ENCODE assay signal across 18 cellular contexts in the genomic region with DNA sequence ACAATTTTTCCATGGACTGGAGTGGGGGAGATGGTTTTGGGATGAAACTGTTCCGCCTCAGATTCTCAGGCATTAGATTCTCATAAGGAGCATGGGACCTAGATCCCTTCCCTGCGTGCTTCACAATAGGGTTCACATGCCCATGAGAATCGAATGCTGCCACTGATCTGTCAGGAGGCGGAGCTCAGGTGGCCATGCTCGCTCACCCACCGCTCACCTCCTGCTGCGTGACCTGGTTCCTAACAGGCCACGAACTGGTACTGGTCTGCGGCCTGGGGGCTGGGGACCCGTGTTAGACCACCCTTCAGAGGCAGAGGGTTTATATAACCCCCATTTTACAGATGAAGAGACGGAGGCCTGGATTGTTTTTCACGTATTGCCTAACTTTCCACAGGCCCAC.
"Had no signal": no experiment of that assay in that cellular context is flagged by ENCODE, and none has a peak within 500 bp of the region (broad histone marks: within the 10 kb centered on the region; RNA-seq: fewer than 3 reads in every experiment).

No MANE protein-coding gene starts in this region.

- H3K4me3 ChIP-seq: esophagus muscularis mucosa, gastrocnemius medialis, heart right ventricle, mucosa of descending colon, ovary, right atrium auricular region, suprapubic skin, thyroid gland, upper lobe of left lung, uterus had no signal

- H3K27ac Mint-ChIP-seq: natural killer cell had no signal

- H3K36me3 ChIP-seq: ovary, uterus had no signal

- ATAC-seq: gastrocnemius medialis had no signal

- H3K27me3 ChIP-seq: esophagus muscularis mucosa, gastrocnemius medialis, heart right ventricle, ovary, right atrium auricular region, suprapubic skin, thyroid gland, upper lobe of left lung, uterus had no signal

- H3K36me3 Mint-ChIP-seq: natural killer cell had no signal

- H3K4me3 Mint-ChIP-seq: natural killer cell, neural crest cell had no signal

- H3K27ac ChIP-seq: esophagus muscularis mucosa, gastrocnemius medialis, heart right ventricle, ovary, right atrium auricular region, suprapubic skin, thyroid gland, upper lobe of left lung, uterus had no signal

- H3K9me3 Mint-ChIP-seq: natural killer cell, neural crest cell had no signal

- DNase-seq: effector memory CD4-positive, alpha-beta T cell; gastrocnemius medialis; heart right ventricle; hypothalamus; kidney glomerular epithelial cell; natural killer cell; stimulated activated naive CD4-positive, alpha-beta T cell treated with Interleukin-2 at 50 U/mL for 16 hours; uterus had no signal

- H3K9me3 ChIP-seq: esophagus muscularis mucosa, gastrocnemius medialis, heart right ventricle, mucosa of descending colon, ovary, right atrium auricular region, suprapubic skin, thyroid gland, upper lobe of left lung, uterus had no signal

- FAIRE-seq: islet of Langerhans, small intestine had no signal
